15 cellular contexts compared by ENCODE assay signal in the genomic region with DNA sequence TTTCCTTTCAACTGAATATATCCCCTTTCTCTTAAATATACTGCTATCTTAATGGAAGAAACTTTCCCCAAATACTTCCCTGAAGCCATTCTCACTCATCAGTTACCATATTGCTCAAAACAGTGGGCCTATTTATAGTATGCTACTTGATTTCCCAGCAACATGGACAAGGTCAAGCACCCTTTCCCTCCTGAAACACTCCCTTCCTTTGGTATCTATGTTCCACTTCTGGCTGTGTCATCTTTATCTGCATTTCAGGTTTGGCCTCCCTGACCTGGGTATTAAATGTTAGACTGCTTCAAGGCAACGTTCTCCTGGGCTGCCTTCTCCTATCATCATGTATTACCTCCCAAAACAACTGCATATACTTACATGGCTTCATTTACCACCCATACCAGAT.
DNase-seq lines count a peak whose midpoint lies in the region; ATAC-seq and TF ChIP-seq lines count a peak whose summit lies in the region.
"Had no signal": no experiment of that assay in that cellular context is flagged by ENCODE, and none has a peak within 500 bp of the region (broad histone marks: within the 10 kb centered on the region; RNA-seq: fewer than 3 reads in every experiment).

No MANE protein-coding gene starts in this region.

- no peak for DNase-seq in activated CD4-positive, alpha-beta T cell treated with anti-CD3 and anti-CD28 coated beads for 36 hours
- DNase-seq in activated CD4-positive, alpha-beta T cell treated with anti-CD3 and anti-CD28 coated beads, Interleukin-2, amount 50 U/mL, for 4 hours, result no peak
- DNase-seq in stimulated activated naive CD8-positive, alpha-beta T cell treated with anti-CD3 and anti-CD28 coated beads, Interleukin-15, amount 100 ng/mL, for 72 hours, result no peak
- DNase-seq in stimulated activated naive CD8-positive, alpha-beta T cell treated with anti-CD3 and anti-CD28 coated beads, Interleukin-15, Interleukin-2, amounts not matched to agents 100 U/mL and 50 U/mL, for 24 hours, result no peak
- no peak for DNase-seq in endothelial cell (ENCODE audit: low spot score)
- DNase-seq in GM19240 (ENCODE audit: insufficient read length, low spot score), result no peak
- DNase-seq in GM03348 (ENCODE audit: low spot score), result no peak
- DNase-seq: NCI-H1417, NCI-H1930, NCI-H2171 treated with DMSO at 0.1 percent for 48 hours, NCI-H510A, Peyer's patch, SHP77 treated with DMSO at 0.1 percent for 48 hours had no signal

- ATAC-seq in activated CD4-positive, alpha-beta T cell treated with anti-CD3 and anti-CD28 coated beads for 36 hours, result no peak
- ATAC-seq in stimulated activated naive CD8-positive, alpha-beta T cell treated with anti-CD3 and anti-CD28 coated beads, Interleukin-15, amount 100 ng/mL, for 72 hours, result no peak
- no peak for ATAC-seq in stimulated activated naive CD8-positive, alpha-beta T cell treated with anti-CD3 and anti-CD28 coated beads, Interleukin-15, Interleukin-2, amounts not matched to agents 100 U/mL and 50 U/mL, for 24 hours
- ATAC-seq in HG03571 (IDR thresholded peaks at IDR 0.05; ENCODE audit: unreplicated experiment), result no peak

- H3K9me3 Mint-ChIP-seq in activated CD4-positive, alpha-beta T cell treated with anti-CD3 and anti-CD28 coated beads for 36 hours (ENCODE audit: low read depth), result no peaks in the 10 kb centered on the region
- no peaks in the 10 kb centered on the region for H3K9me3 Mint-ChIP-seq in stimulated activated naive CD8-positive, alpha-beta T cell treated with anti-CD3 and anti-CD28 coated beads, Interleukin-15, amount 100 ng/mL, for 72 hours
- H3K9me3 Mint-ChIP-seq in endothelial cell (ENCODE audit: unreplicated experiment), result no peaks in the 10 kb centered on the region
- H3K9me3 Mint-ChIP-seq: IgD-negative memory B cell had no signal

- POLR2A ChIA-PET in activated CD4-positive, alpha-beta T cell treated with anti-CD3 and anti-CD28 coated beads for 36 hours (lab: Charles Lee), result no interaction called here

- intact Hi-C loops in activated CD4-positive, alpha-beta T cell treated with anti-CD3 and anti-CD28 coated beads for 36 hours (cut with DNase I, micrococcal nuclease), result no loop called here

- TF ChIP-seq CTCF in endothelial cell (IDR thresholded peaks at IDR 0.05; ENCODE audit: unreplicated experiment), result no peak

- H3K4me3 Mint-ChIP-seq in activated CD4-positive, alpha-beta T cell treated with anti-CD3 and anti-CD28 coated beads for 36 hours, result no peak overlapping the region
- H3K4me3 Mint-ChIP-seq in stimulated activated naive CD8-positive, alpha-beta T cell treated with anti-CD3 and anti-CD28 coated beads, Interleukin-15, amount 100 ng/mL, for 72 hours, result no peak overlapping the region
- peak overlapping the region; percentile 20 for H3K4me3 Mint-ChIP-seq in endothelial cell (ENCODE audit: unreplicated experiment)
- H3K4me3 Mint-ChIP-seq: IgD-negative memory B cell had no signal

- CTCF ChIA-PET in activated CD4-positive, alpha-beta T cell treated with anti-CD3 and anti-CD28 coated beads for 36 hours (lab: Charles Lee), result interaction anchor here (1.2 to 1.9 kb wide), 2 partner anchors 10 to 12 kb away, joined by 3 to 14 read pairs; no protein-coding TSS in a partner anchor

- H3K27me3 Mint-ChIP-seq in activated CD4-positive, alpha-beta T cell treated with anti-CD3 and anti-CD28 coated beads for 36 hours, result no peaks in the 10 kb centered on the region
- H3K27me3 Mint-ChIP-seq in stimulated activated naive CD8-positive, alpha-beta T cell treated with anti-CD3 and anti-CD28 coated beads, Interleukin-15, amount 100 ng/mL, for 72 hours, result no peaks in the 10 kb centered on the region
- H3K27me3 Mint-ChIP-seq in endothelial cell (ENCODE audit: unreplicated experiment), result peaks cover 4% of the 10 kb centered on the region
- H3K27me3 Mint-ChIP-seq: IgD-negative memory B cell had no signal

- peak overlapping the region; percentile 1 for H3K27ac Mint-ChIP-seq in activated CD4-positive, alpha-beta T cell treated with anti-CD3 and anti-CD28 coated beads for 36 hours
- H3K27ac Mint-ChIP-seq in stimulated activated naive CD8-positive, alpha-beta T cell treated with anti-CD3 and anti-CD28 coated beads, Interleukin-15, amount 100 ng/mL, for 72 hours, result peak overlapping the region; percentile 4 to 30
- peak overlapping the region; percentile 5 for H3K27ac Mint-ChIP-seq in endothelial cell (ENCODE audit: unreplicated experiment)

- peaks cover 12% of the 10 kb centered on the region for H3K4me1 Mint-ChIP-seq in activated CD4-positive, alpha-beta T cell treated with anti-CD3 and anti-CD28 coated beads for 36 hours
- peaks cover 16% of the 10 kb centered on the region for H3K4me1 Mint-ChIP-seq in stimulated activated naive CD8-positive, alpha-beta T cell treated with anti-CD3 and anti-CD28 coated beads, Interleukin-15, amount 100 ng/mL, for 72 hours
- H3K4me1 Mint-ChIP-seq in endothelial cell (ENCODE audit: unreplicated experiment), result peaks cover 54% of the 10 kb centered on the region

- H3K36me3 Mint-ChIP-seq in activated CD4-positive, alpha-beta T cell treated with anti-CD3 and anti-CD28 coated beads for 36 hours (ENCODE audit: low read depth), result peaks cover 12% of the 10 kb centered on the region
- peaks cover 20% of the 10 kb centered on the region for H3K36me3 Mint-ChIP-seq in endothelial cell (ENCODE audit: low read depth, unreplicated experiment)
